ENCODE assay signal across 8 cellular contexts in the genomic region with DNA sequence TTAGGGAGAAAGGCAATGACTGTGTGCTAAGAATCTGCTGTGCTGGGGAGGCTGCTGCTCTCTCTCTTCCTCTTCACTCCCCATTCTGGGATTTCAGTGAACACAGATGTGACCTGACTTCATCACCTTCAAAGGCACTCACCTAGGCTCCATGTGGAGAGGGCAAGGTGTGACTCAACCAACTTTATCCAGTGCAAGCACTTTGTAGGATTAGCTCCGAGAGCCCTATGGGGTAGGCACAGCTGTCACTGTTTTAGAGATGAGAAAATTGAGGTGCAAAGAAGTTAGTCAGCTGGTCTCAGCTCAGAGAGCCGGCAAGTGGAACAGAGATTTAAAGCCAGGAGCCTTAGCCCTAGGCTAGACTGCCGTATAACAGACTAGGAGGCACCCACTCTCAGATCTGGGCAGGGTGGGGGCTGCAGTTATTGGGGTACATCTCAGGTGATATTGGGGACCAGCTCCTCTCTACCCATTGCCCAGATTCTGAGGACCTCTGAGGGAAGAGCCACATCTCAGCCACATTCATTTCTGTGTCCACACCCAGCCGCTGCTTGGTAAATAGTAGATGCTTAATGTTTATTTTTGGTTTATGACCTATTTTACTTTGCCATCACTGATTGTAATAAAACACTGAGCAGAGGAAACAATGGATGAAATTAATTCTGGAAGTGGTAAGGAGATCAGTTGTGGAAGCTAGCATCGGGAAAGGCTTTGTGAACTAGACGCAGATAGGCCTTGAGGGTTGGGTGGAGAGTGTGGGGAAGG.
A peak's percentile ranks its signal among the peaks of the same experiment; 100 is the strongest.
DNase-seq lines count a peak whose midpoint lies in the region; ATAC-seq, FAIRE-seq and TF ChIP-seq lines count a peak whose summit lies in the region.

No MANE protein-coding gene starts in this region.

- no peak overlapping the region for H3K4me2 ChIP-seq in mammary epithelial cell (ENCODE audit: insufficient read depth, low read depth, low read length)

- intact Hi-C loops in breast epithelium (cut with DNase I; ENCODE audit: low total_unique reads) (loop anchor here (10.0 kb wide), 1 partner anchor 921 kb away; no protein-coding TSS in a partner anchor), mammary epithelial cell (cut with micrococcal nuclease) (no loop called here), kidney (cut with DNase I) (loop anchor here (10.0 kb wide), 1 partner anchor 59 kb away; no protein-coding TSS in a partner anchor)

- H3K9ac ChIP-seq in mammary epithelial cell (ENCODE audit: insufficient read depth, low read length) (no peak overlapping the region), kidney (ENCODE audit: low read length in 2 of 2) (peak overlapping the region; percentile 4 to 60)

- no peaks in the 10 kb centered on the region for H3K36me3 ChIP-seq in breast epithelium
- H3K36me3 ChIP-seq in mammary epithelial cell (ENCODE audit: insufficient read depth, low read length): no peaks in the 10 kb centered on the region
- H3K36me3 ChIP-seq in SJCRH30: no peaks in the 10 kb centered on the region
- peaks cover 0 to 6% of the 10 kb centered on the region in 2 donors for H3K36me3 ChIP-seq in kidney (ENCODE audit: control insufficient read depth in 1 of 2, insufficient read depth in 2 of 2, low read length in 2 of 2)
- H3K36me3 ChIP-seq in thymus (ENCODE audit: control insufficient read depth, insufficient read depth): peaks cover 3% of the 10 kb centered on the region

- in situ Hi-C loops in mammary epithelial cell (cut with MboI; ENCODE audit: low sequenced_read_pairs in 2 of 2): no loop called here

- H3K79me2 ChIP-seq in mammary epithelial cell (ENCODE audit: insufficient read depth, low read length): no peaks in the 10 kb centered on the region

- ATAC-seq in HG03097 (IDR thresholded peaks at IDR 0.05; ENCODE audit: low FRiP score, unreplicated experiment): no peak

- no peak for FAIRE-seq in kidney (lab: Jason Lieb, UNC)

- peaks cover 3 to 7% of the 10 kb centered on the region in 2 donors for H3K4me1 ChIP-seq in breast epithelium
- H3K4me1 ChIP-seq in mammary epithelial cell (ENCODE audit: insufficient read depth, low read length): peaks cover 4% of the 10 kb centered on the region
- H3K4me1 ChIP-seq in SJCRH30: peaks cover 22% of the 10 kb centered on the region
- peaks cover 37 to 51% of the 10 kb centered on the region in 2 donors for H3K4me1 ChIP-seq in kidney (ENCODE audit: control insufficient read depth in 1 of 2, insufficient read depth in 1 of 2, low read depth in 1 of 2, low read length in 2 of 2)
- H3K4me1 ChIP-seq in thymus (ENCODE audit: control insufficient read depth, insufficient read depth, low read length): peaks cover 54% of the 10 kb centered on the region

- H3K4me3 ChIP-seq in breast epithelium (no peak overlapping the region), mammary epithelial cell (replicated peaks in 1 of 3; ENCODE audit: insufficient read depth in 1 of 3, low read depth in 2 of 3, low read length in 3 of 3) (no peak overlapping the region), SJCRH30 (no peak overlapping the region), kidney (ENCODE audit: low read length in 2 of 2) (no peak overlapping the region), thymus (ENCODE audit: low read length) (no peak overlapping the region)

- TF ChIP-seq POLR2A in breast epithelium (IDR thresholded peaks at IDR 0.05): no peak

- H4K20me1 ChIP-seq in mammary epithelial cell (ENCODE audit: insufficient read depth, low read length): no peaks in the 10 kb centered on the region

- WGBS in mammary epithelial cell (ENCODE audit: low coverage, missing lambda C conversion rate): 97% methylated on average over 4 of the region's 6 CpGs
- 74% methylated on average over 6 of the region's 6 CpGs for WGBS in thymus

- H3K27ac ChIP-seq in breast epithelium (peak overlapping the region; percentile 36 to 40), mammary epithelial cell (ENCODE audit: insufficient read depth, low read depth, low read length) (no peak overlapping the region), SJCRH30 (peak overlapping the region; percentile 39), kidney (ENCODE audit: low read depth in 2 of 2, low read length in 2 of 2) (peak overlapping the region; percentile 93 to 97), thymus (ENCODE audit: low read depth) (peak overlapping the region; percentile 71)

- H3K27me3 ChIP-seq in breast epithelium (no peaks in the 10 kb centered on the region), mammary epithelial cell (ENCODE audit: insufficient read depth, low read length) (no peaks in the 10 kb centered on the region), SJCRH30 (no peaks in the 10 kb centered on the region), thymus (ENCODE audit: control insufficient read depth, insufficient read depth) (no peaks in the 10 kb centered on the region)

- BruUV-seq in mammary epithelial cell (replicated peaks; lab: Mats Ljungman, UMichigan): no TSS peak

- no peak overlapping the region for H2AFZ ChIP-seq in mammary epithelial cell (ENCODE audit: low read depth, low read length)

- TF ChIP-seq CTCF in breast epithelium (IDR thresholded peaks at IDR 0.05) (no peak), mammary epithelial cell (conservative IDR thresholded peaks at IDR 0.05 in 1 of 2, IDR thresholded peaks at IDR 0.05 in 1 of 2; ENCODE audit: extremely low read depth in 1 of 2, insufficient read depth in 1 of 2, low read depth in 1 of 2, low read length in 2 of 2) (no peak), kidney (IDR thresholded peaks at IDR 0.05; ENCODE audit: borderline replicate concordance, extremely low read depth, insufficient read depth) (no peak)

- DNase-seq in breast epithelium (ENCODE audit: low spot score in 2 of 2): peak in 1 of 2 donors; percentile 36
- no peak for DNase-seq in mammary epithelial cell
- no peak for DNase-seq in SJCRH30
- peak; percentile 23 for DNase-seq in kidney
- DNase-seq in H4 (ENCODE audit: low spot score): no peak
- DNase-seq in NCI-H446 (lab: John Stamatoyannopoulos, UW): no peak

- no peaks in the 10 kb centered on the region for H3K9me3 ChIP-seq in breast epithelium
- H3K9me3 ChIP-seq in mammary epithelial cell (replicated peaks; ENCODE audit: insufficient read depth, low read length): no peaks in the 10 kb centered on the region
- no peaks in the 10 kb centered on the region for H3K9me3 ChIP-seq in SJCRH30 (replicated peaks)
- no peaks in the 10 kb centered on the region for H3K9me3 ChIP-seq in kidney (ENCODE audit: control insufficient read depth in 1 of 2, low read length in 2 of 2)
- H3K9me3 ChIP-seq in thymus (ENCODE audit: control insufficient read depth): no peaks in the 10 kb centered on the region

- CTCF ChIA-PET in mammary epithelial cell (lab: Charles Lee; ENCODE audit: low non-redundant PET): no interaction called here

- dilution Hi-C loops in mammary epithelial cell (cut with HindIII; ENCODE audit: low sequenced_read_pairs): no loop called here
